In genomic region chr12:109708939-109709338, GRCh38 we compare ENCODE assay signal across 29 cellular contexts. TPM values are rescaled to one million over a fixed set of nuclear protein-coding genes. Genes with fewer than 3 reads are reported as not detected.
"Had no signal": no experiment of that assay in that cellular context is flagged by ENCODE, and none has a peak within 500 bp of the region (broad histone marks: within the 10 kb centered on the region; RNA-seq: fewer than 3 reads in every experiment).

No MANE protein-coding gene starts in this region.

- H3K4me1 Mint-ChIP-seq: stimulated activated naive CD8-positive, alpha-beta T cell treated with anti-CD3 and anti-CD28 coated beads, Interleukin-15, amount 100 ng/mL, for 72 hours had no signal

- ATAC-seq: foreskin keratinocyte; gastroesophageal sphincter; heart left ventricle; left cardiac atrium; left lung; naive thymus-derived CD4-positive, alpha-beta T cell; sciatic nerve; stimulated activated naive CD8-positive, alpha-beta T cell treated with anti-CD3 and anti-CD28 coated beads, Interleukin-15, amount 100 ng/mL, for 72 hours had no signal

- H3K27ac ChIP-seq: coronary artery, esophagus muscularis mucosa, foreskin keratinocyte, gastroesophageal sphincter, heart left ventricle, hepatocyte, left lung, ovary, thyroid gland, vagina had no signal

- H3K9me3 Mint-ChIP-seq: naive thymus-derived CD4-positive, alpha-beta T cell; nephron; stimulated activated naive CD8-positive, alpha-beta T cell treated with anti-CD3 and anti-CD28 coated beads, Interleukin-15, amount 100 ng/mL, for 72 hours had no signal

- H3K79me2 ChIP-seq: hepatocyte had no signal

- H3K4me1 ChIP-seq: foreskin keratinocyte, left lung, thyroid gland, vagina had no signal

- H3K4me3 Mint-ChIP-seq: naive thymus-derived CD4-positive, alpha-beta T cell; nephron; stimulated activated naive CD8-positive, alpha-beta T cell treated with anti-CD3 and anti-CD28 coated beads, Interleukin-15, amount 100 ng/mL, for 72 hours had no signal

- H3K27ac Mint-ChIP-seq: naive thymus-derived CD4-positive, alpha-beta T cell; nephron had no signal

- H3K36me3 ChIP-seq: esophagus muscularis mucosa, gastroesophageal sphincter, heart left ventricle, left lung, ovary, suprapubic skin, thyroid gland, vagina had no signal

- DNase-seq: dermis blood vessel endothelial cell; effector memory CD4-positive, alpha-beta T cell; foreskin keratinocyte; heart left ventricle; left cardiac atrium; left lung; mesendoderm; midbrain; naive thymus-derived CD4-positive, alpha-beta T cell; occipital lobe; ovary; stimulated activated CD4-positive, alpha-beta T cell treated with anti-CD3 and anti-CD28 coated beads, Interleukin-12 subunit alpha, Interleukin-12 subunit beta, amount 100 ng/mL, for 4 hours; stimulated activated CD4-positive, alpha-beta T cell treated with anti-CD3 and anti-CD28 coated beads, Interleukin-1b, Interleukin-23, amount 100 ng/mL, for 48 hours; stimulated activated CD4-positive, alpha-beta T cell treated with anti-CD3 and anti-CD28 coated beads, Interleukin-4, amount 100 ng/mL, for 1 hour; stimulated activated CD8-positive, alpha-beta memory T cell treated with anti-CD3 and anti-CD28 coated beads, Interleukin-4, amount 100 ng/mL, for 48 hours; stimulated activated naive CD4-positive, alpha-beta T cell; stimulated activated naive CD8-positive, alpha-beta T cell treated with anti-CD3 and anti-CD28 coated beads, Interleukin-15, amount 100 ng/mL, for 72 hours; thyroid gland; trophoblast cell had no signal

- H3K4me2 ChIP-seq: hepatocyte, smooth muscle cell had no signal

- H3K9me3 ChIP-seq: esophagus muscularis mucosa, gastroesophageal sphincter, heart left ventricle, left lung, ovary, suprapubic skin, thyroid gland, vagina had no signal

- H3K36me3 Mint-ChIP-seq: naive thymus-derived CD4-positive, alpha-beta T cell had no signal

- H3K27me3 ChIP-seq: ovary, thyroid gland, vagina had no signal

- H2AFZ ChIP-seq: hepatocyte had no signal

- H3K4me3 ChIP-seq: coronary artery, esophagus muscularis mucosa, gastroesophageal sphincter, heart left ventricle, hepatocyte, left lung, ovary, smooth muscle cell, suprapubic skin, thyroid gland, vagina had no signal

RNA-seq across cellular contexts. Expression of gene FAM222A, which starts 4.7 kb away (rescaled TPM):
- total RNA-seq: fibroblast of lung had no signal
